Comparison of ENCODE assay signal across 17 cellular contexts in genomic region chr10:59325116-59325515, GRCh38. TPM values are rescaled to one million over a fixed set of nuclear protein-coding genes. Genes with fewer than 3 reads are reported as not detected.
"Had no signal": no experiment of that assay in that cellular context is flagged by ENCODE, and none has a peak within 500 bp of the region (broad histone marks: within the 10 kb centered on the region; RNA-seq: fewer than 3 reads in every experiment).

No MANE protein-coding gene starts in this region.

- H3K27ac ChIP-seq: epithelial cell of prostate, neutrophil, stomach had no signal

- H3K9me3 ChIP-seq: esophagus squamous epithelium, neutrophil, stomach, thyroid gland had no signal

- ATAC-seq: effector memory CD8-positive, alpha-beta T cell; left colon; left ventricle myocardium superior; naive thymus-derived CD8-positive, alpha-beta T cell; right cardiac atrium had no signal

- H3K27me3 ChIP-seq: esophagus squamous epithelium, neutrophil, stomach, thyroid gland had no signal

- H3K4me3 ChIP-seq: esophagus squamous epithelium, lung, stomach, thyroid gland had no signal

- DNase-seq: effector memory CD8-positive, alpha-beta T cell; esophagus squamous epithelium; foreskin fibroblast; immature natural killer cell; left colon; left ventricle myocardium superior; naive thymus-derived CD8-positive, alpha-beta T cell; posterior cingulate gyrus; right cardiac atrium; stimulated activated CD4-positive, alpha-beta T cell treated with anti-CD3 and anti-CD28 coated beads, Interleukin-2, amount 100 ng/mL, for 24 hours; stimulated activated CD4-positive, alpha-beta T cell treated with anti-CD3 and anti-CD28 coated beads, Interleukin-4, amount 100 ng/mL, for 4 hours; stimulated activated naive CD4-positive, alpha-beta T cell; stomach; thyroid gland had no signal

- H3K36me3 ChIP-seq: neutrophil, stomach, thyroid gland had no signal

RNA-seq across cellular contexts. Expression of gene FAM13C, which starts 37.2 kb away (rescaled TPM):
- total RNA-seq: naive thymus-derived CD8-positive, alpha-beta T cell had no signal
- polyA plus RNA-seq: immature natural killer cell; naive thymus-derived CD8-positive, alpha-beta T cell had no signal
